1 cellular context compared by ENCODE assay signal in genomic region chr7:112573302-112574039, GRCh38.
TF ChIP-seq lines count a peak whose summit lies in the region.

No MANE protein-coding gene starts in this region.

TF ChIP-seq in GM23338, 12 proteins besides CTCF, POLR2A, EP300 and RAD21 (continued from another document):
- TF ChIP-seq ZNF462 (CRISPR knock-in tag; IDR thresholded peaks at IDR 0.05) (no peak), EZH2phosphoT487 (IDR thresholded peaks at IDR 0.05; ENCODE audit: unreplicated experiment) (no peak)
